In genomic region chr4:1035510-1035909, GRCh38 we compare ENCODE assay signal across 14 cellular contexts. TPM values are rescaled to one million over a fixed set of nuclear protein-coding genes. Genes with fewer than 3 reads are reported as not detected.
A peak's percentile ranks its signal among the peaks of the same experiment; 100 is the strongest.
DNase-seq lines count a peak whose midpoint lies in the region; ATAC-seq, FAIRE-seq and TF ChIP-seq lines count a peak whose summit lies in the region.
"Had no signal": no experiment of that assay in that cellular context is flagged by ENCODE, and none has a peak within 500 bp of the region (broad histone marks: within the 10 kb centered on the region; RNA-seq: fewer than 3 reads in every experiment).

No MANE protein-coding gene starts in this region.

- in situ Hi-C loops in Panc1 (cut with HindIII; ENCODE audit: low pct_unique_long_range_greater_than_20kb, low sequenced_read_pairs): no loop called here
- in situ Hi-C loops in brain microvascular endothelial cell (cut with HindIII; ENCODE audit: low pct_ligation_motif_present, low sequenced_read_pairs): no loop called here

- H3K36me3 ChIP-seq in Panc1 (ENCODE audit: control insufficient read depth, insufficient read depth, low read length) (no peaks in the 10 kb centered on the region), endothelial cell of umbilical vein (ENCODE audit: control insufficient read depth in 2 of 2, extremely low read depth in 1 of 2, insufficient read depth in 2 of 2, low read length in 2 of 2) (no peaks in the 10 kb centered on the region), thoracic aorta (no peaks in the 10 kb centered on the region), brain microvascular endothelial cell (replicated peaks) (no peaks in the 10 kb centered on the region)

- ATAC-seq in Panc1: peak; percentile 44
- no peak for ATAC-seq in thoracic aorta (ENCODE audit: insufficient number of reproducible peaks, low FRiP score, low read depth)
- ATAC-seq in HG02970 (IDR thresholded peaks at IDR 0.05; ENCODE audit: low FRiP score, unreplicated experiment): no peak

- H3K4me2 ChIP-seq in endothelial cell of umbilical vein (ENCODE audit: insufficient read depth, low read length): no peak overlapping the region

- no peak overlapping the region for H3K4me3 ChIP-seq in Panc1 (ENCODE audit: low read depth in 2 of 2, low read length in 2 of 2)
- H3K4me3 ChIP-seq in endothelial cell of umbilical vein (replicated peaks in 1 of 3; ENCODE audit: insufficient read depth in 1 of 3, low read depth in 1 of 3, low read length in 3 of 3): no peak overlapping the region
- peak overlapping the region; percentile 49 for H3K4me3 ChIP-seq in thoracic aorta
- H3K4me3 ChIP-seq in brain microvascular endothelial cell (ENCODE audit: low read depth, low read length): no peak overlapping the region
- H3K4me3 ChIP-seq: lung had no signal

- H2AFZ ChIP-seq in endothelial cell of umbilical vein (ENCODE audit: low read depth, low read length): peak overlapping the region; percentile 48

- H3K9me1 ChIP-seq in endothelial cell of umbilical vein (replicated peaks; ENCODE audit: control insufficient read depth, extremely low read depth, insufficient read depth, low read length): no peaks in the 10 kb centered on the region

- H3K9ac ChIP-seq in endothelial cell of umbilical vein (replicated peaks; ENCODE audit: extremely low read depth, insufficient read depth, low read length): no peak overlapping the region

- H3K27me3 ChIP-seq in Panc1 (ENCODE audit: control insufficient read depth, insufficient read depth, low read length): no peaks in the 10 kb centered on the region
- H3K27me3 ChIP-seq in endothelial cell of umbilical vein (ENCODE audit: control insufficient read depth in 2 of 2, insufficient read depth in 2 of 2, low read length in 2 of 2): no peaks in the 10 kb centered on the region
- H3K27me3 ChIP-seq in thoracic aorta (replicated peaks; ENCODE audit: insufficient read depth): no peaks in the 10 kb centered on the region
- no peaks in the 10 kb centered on the region for H3K27me3 ChIP-seq in brain microvascular endothelial cell (replicated peaks)

- DNase-seq in Panc1 (ENCODE audit: low read depth, low spot score): no peak
- DNase-seq in endothelial cell of umbilical vein (ENCODE audit: low read depth, low spot score): peak; percentile 34
- peak; percentile 81 for DNase-seq in middle frontal gyrus (ENCODE audit: extremely low spot score, low spot score)
- DNase-seq in thoracic aorta (ENCODE audit: low spot score): no peak
- no peak for DNase-seq in brain microvascular endothelial cell
- DNase-seq in D721Med (ENCODE audit: insufficient read length, low spot score): no peak
- DNase-seq: activated naive CD8-positive, alpha-beta T cell treated with anti-CD3 and anti-CD28 coated beads, Interleukin-2, amount 10 ng/mL, durations not matched to agents 7 days and 5 days; activated T-cell treated with anti-CD3 and anti-CD28 coated beads for 4 hours; NCI-H2107; T-helper 2 cell had no signal

- H3K4me1 ChIP-seq in Panc1 (ENCODE audit: control insufficient read depth, insufficient read depth, low read length) (peaks cover 40% of the 10 kb centered on the region), endothelial cell of umbilical vein (ENCODE audit: control insufficient read depth, extremely low read depth, insufficient read depth, low read length) (no peaks in the 10 kb centered on the region), thoracic aorta (ENCODE audit: control insufficient read depth in 1 of 2, low read depth in 2 of 2) (peaks cover 51 to 78% of the 10 kb centered on the region in 2 donors)

- no peaks in the 10 kb centered on the region for H4K20me1 ChIP-seq in endothelial cell of umbilical vein (replicated peaks; ENCODE audit: control insufficient read depth, extremely low read depth, insufficient read depth, low read length)

- no peak for TF ChIP-seq POLR2A in endothelial cell of umbilical vein (IDR thresholded peaks at IDR 0.05; ENCODE audit: low read depth, low read length)

- BruUV-seq in Panc1 (replicated peaks; lab: Mats Ljungman, UMichigan): no TSS peak
- BruUV-seq in endothelial cell of umbilical vein (replicated peaks; lab: Mats Ljungman, UMichigan): no TSS peak

- dilution Hi-C loops in endothelial cell of umbilical vein (cut with MboI; ENCODE audit: extremely low pct_ligation_motif_present, low sequenced_read_pairs): no loop called here

- H3K27ac ChIP-seq in Panc1 (ENCODE audit: low read length) (peak overlapping the region; percentile 34; the same call in 1 of the 2 replicates), endothelial cell of umbilical vein (ENCODE audit: insufficient read depth, low read depth, low read length) (no peak overlapping the region), thoracic aorta (peak overlapping the region; percentile 68 to 85), brain microvascular endothelial cell (no peak overlapping the region)
- H3K27ac ChIP-seq: C4-2B had no signal

- no peaks in the 10 kb centered on the region for H3K9me3 ChIP-seq in Panc1 (ENCODE audit: control insufficient read depth, insufficient read depth, low read depth, low read length)
- H3K9me3 ChIP-seq in endothelial cell of umbilical vein (replicated peaks; ENCODE audit: control insufficient read depth, insufficient read depth, low read length): no peaks in the 10 kb centered on the region
- no peaks in the 10 kb centered on the region for H3K9me3 ChIP-seq in thoracic aorta

- intact Hi-C loops in Panc1 (cut with micrococcal nuclease; ENCODE audit: unreplicated experiment): no loop called here
- intact Hi-C loops in endothelial cell of umbilical vein (cut with micrococcal nuclease): no loop called here

- no peaks in the 10 kb centered on the region for H3K79me2 ChIP-seq in endothelial cell of umbilical vein (ENCODE audit: control insufficient read depth, insufficient read depth, low read length)

- CTCF ChIA-PET in Panc1 (lab: Charles Lee): no interaction called here
- CTCF ChIA-PET in endothelial cell of umbilical vein (lab: Charles Lee): interaction anchor here (0.6 to 1.2 kb wide), 2 partner anchors 16 to 361 kb away, joined by 3 to 4 read pairs; partner anchors contain the start of genes ATP5ME and MYL5

- TF ChIP-seq CTCF in Panc1 (IDR thresholded peaks at IDR 0.05) (no peak), endothelial cell of umbilical vein (IDR thresholded peaks at IDR 0.05; ENCODE audit: extremely low read depth in 1 of 2, insufficient read depth in 1 of 2, low read depth in 1 of 2, low read length in 2 of 2) (no peak), thoracic aorta (IDR thresholded peaks at IDR 0.05) (peak; percentile 33), brain microvascular endothelial cell (IDR thresholded peaks at IDR 0.05; ENCODE audit: low read depth, low read length, missing control alignments) (no peak), D721Med (IDR thresholded peaks at IDR 0.05; ENCODE audit: insufficient read depth, missing control alignments) (no peak)

- POLR2A ChIA-PET in Panc1 (lab: Charles Lee): no interaction called here
- POLR2A ChIA-PET in endothelial cell of umbilical vein (lab: Charles Lee): no interaction called here

- no peak for FAIRE-seq in endothelial cell of umbilical vein (lab: Jason Lieb, UNC)
- no peak for FAIRE-seq in D721Med (lab: Jason Lieb, UNC)

TF ChIP-seq in endothelial cell of umbilical vein, 7 proteins besides CTCF, POLR2A, EP300 and RAD21 (continues in another document):
- TF ChIP-seq GATA2 (IDR thresholded peaks at IDR 0.05; ENCODE audit: insufficient read depth, insufficient read length, low read depth, low read length) (no peak), EZH2 (IDR thresholded peaks at IDR 0.05; ENCODE audit: borderline replicate concordance, low read depth, low read length, severe bottlenecking) (no peak), FOS (IDR thresholded peaks at IDR 0.05; ENCODE audit: borderline replicate concordance, insufficient read depth, low read length) (no peak), MYC (IDR thresholded peaks at IDR 0.05; ENCODE audit: low read depth, low read length) (no peak), JUN (IDR thresholded peaks at IDR 0.05; ENCODE audit: borderline replicate concordance, insufficient read depth, insufficient read length, low read depth) (no peak)

RNA-seq across cellular contexts. Expression of gene FGFRL1, which starts 24.1 kb away (rescaled TPM):
- total RNA-seq in Panc1 (2021; ENCODE audit: unreplicated experiment) (43.1 TPM), endothelial cell of umbilical vein (33.3 and 34.8 TPM in 2 replicates), thoracic aorta (10 to 100 TPM; 61.1 to 84.0 TPM)
- polyA plus RNA-seq in Panc1 (2012; ENCODE audit: insufficient read length): 57.6 TPM
- 74.6 and 88.8 TPM in 2 replicates for polyA plus RNA-seq in endothelial cell of umbilical vein
- 73.5 and 75.3 TPM in 2 replicates for polyA plus RNA-seq in endothelial cell of umbilical vein (2011; cell fraction: cytosol; rRNA removed)
- polyA plus RNA-seq in endothelial cell of umbilical vein (2011; cell fraction: nucleus; rRNA removed): 26.9 and 32.1 TPM in 2 replicates
- polyA plus RNA-seq in endothelial cell of umbilical vein (2012): 35.4 and 45.4 TPM in 2 replicates
- polyA minus RNA-seq in endothelial cell of umbilical vein: 115 and 131 TPM in 2 replicates
- polyA minus RNA-seq in endothelial cell of umbilical vein (2011; cell fraction: cytosol; rRNA and poly(A)+ RNA removed): 17.3 TPM
- 19.3 and 20.6 TPM in 2 replicates for polyA minus RNA-seq in endothelial cell of umbilical vein (2011; cell fraction: nucleus; rRNA and poly(A)+ RNA removed)

RNA-seq across cellular contexts. Expression of gene SLC26A1, which starts 42.3 kb away (rescaled TPM):
- 1.8 TPM for total RNA-seq in Panc1 (2021; ENCODE audit: unreplicated experiment)
- 3.2 TPM for polyA plus RNA-seq in Panc1 (2012; ENCODE audit: insufficient read length)
- 0.32 TPM in 1 of 2 replicates, not detected in the other for total RNA-seq in endothelial cell of umbilical vein
- 0.06 and 0.10 TPM in 2 replicates for polyA plus RNA-seq in endothelial cell of umbilical vein
- 0.07 TPM in 1 of 2 replicates, not detected in the other for polyA plus RNA-seq in endothelial cell of umbilical vein (2011; cell fraction: cytosol; rRNA removed)
- 0.14 TPM in 1 of 2 replicates, not detected in the other for polyA plus RNA-seq in endothelial cell of umbilical vein (2011; cell fraction: nucleus; rRNA removed)
- 1.00 and 1.9 TPM in 2 replicates for polyA plus RNA-seq in endothelial cell of umbilical vein (2012)
- polyA minus RNA-seq in endothelial cell of umbilical vein: not detected in 2 replicates
- 0.41 TPM for polyA minus RNA-seq in endothelial cell of umbilical vein (2011; cell fraction: cytosol; rRNA and poly(A)+ RNA removed)
- not detected in 2 replicates for polyA minus RNA-seq in endothelial cell of umbilical vein (2011; cell fraction: nucleus; rRNA and poly(A)+ RNA removed)
- not detected for total RNA-seq in thoracic aorta
- total RNA-seq: M059J had no signal

RNA-seq across cellular contexts. Expression of gene IDUA, which starts 48.7 kb away (rescaled TPM):
- total RNA-seq in Panc1 (2021; ENCODE audit: unreplicated experiment): 30.6 TPM
- polyA plus RNA-seq in Panc1 (2012; ENCODE audit: insufficient read length): 28.5 TPM
- total RNA-seq in endothelial cell of umbilical vein: 29.2 and 34.1 TPM in 2 replicates
- 19.1 and 23.6 TPM in 2 replicates for polyA plus RNA-seq in endothelial cell of umbilical vein
- 3.3 and 4.2 TPM in 2 replicates for polyA plus RNA-seq in endothelial cell of umbilical vein (2011; cell fraction: cytosol; rRNA removed)
- 73.4 and 129 TPM in 2 replicates for polyA plus RNA-seq in endothelial cell of umbilical vein (2011; cell fraction: nucleus; rRNA removed)
- polyA plus RNA-seq in endothelial cell of umbilical vein (2012): 10.2 and 16.5 TPM in 2 replicates
- polyA minus RNA-seq in endothelial cell of umbilical vein: 9.5 and 14.7 TPM in 2 replicates
- 1.6 TPM for polyA minus RNA-seq in endothelial cell of umbilical vein (2011; cell fraction: cytosol; rRNA and poly(A)+ RNA removed)
- 10.7 and 32.5 TPM in 2 replicates for polyA minus RNA-seq in endothelial cell of umbilical vein (2011; cell fraction: nucleus; rRNA and poly(A)+ RNA removed)
- total RNA-seq in thoracic aorta: 10 to 100 TPM; 23.4 to 31.9 TPM

Comparison
In these comparisons a context has a peak if more than half of its experiments do, and no peak if none do; other contexts are left out.
1. DNase-seq: peak in endothelial cell of umbilical vein (single experiment) and middle frontal gyrus (single experiment); none in Panc1 (single experiment), thoracic aorta (single experiment), brain microvascular endothelial cell (single experiment) and D721Med (single experiment).
2. H3K27ac ChIP-seq: peak in Panc1 (single experiment) and thoracic aorta (2 of 2); none in endothelial cell of umbilical vein (single experiment) and brain microvascular endothelial cell (single experiment).